1 cellular context compared by ENCODE assay signal in genomic region chr10:1011696-1012095, GRCh38.
TF ChIP-seq lines count a peak whose summit lies in the region.

No MANE protein-coding gene starts in this region.

TF ChIP-seq in HepG2, 621 proteins besides CTCF, POLR2A, EP300 and RAD21:
- TF ChIP-seq AGO2 (optimal IDR thresholded peaks at IDR 0.05; ENCODE audit: low read depth, low read length): peak; percentile 47
- TF ChIP-seq ZNF644 (CRISPR knock-in tag; IDR thresholded peaks at IDR 0.05; ENCODE audit: low read depth): no peak
